In the genomic region with DNA sequence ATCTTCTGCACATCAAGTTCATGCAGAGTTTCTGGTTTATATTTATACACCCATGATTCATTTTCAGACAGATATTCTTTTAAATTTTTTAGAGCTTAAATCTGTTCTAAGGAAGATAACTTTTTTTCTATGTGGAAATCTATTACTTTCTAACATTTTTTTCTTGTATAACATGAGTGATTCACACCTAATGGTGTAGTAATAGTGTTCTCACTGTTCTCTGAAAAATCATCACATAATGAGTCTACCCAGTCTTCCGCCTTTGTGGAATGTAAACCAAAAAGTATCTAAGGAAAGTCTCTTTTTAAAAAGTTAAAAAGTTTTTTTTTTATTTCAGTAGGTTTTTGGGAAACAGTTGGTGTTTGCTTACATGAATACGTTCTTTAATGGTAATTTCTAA, we compare ENCODE assay signal across 1 cellular context.
TF ChIP-seq lines count a peak whose summit lies in the region.

No MANE protein-coding gene starts in this region.

TF ChIP-seq in IMR-90, 13 proteins besides CTCF, POLR2A, EP300 and RAD21:
- TF ChIP-seq MAFK (IDR thresholded peaks at IDR 0.05; ENCODE audit: low read depth, low read length), result no peak
- no peak for TF ChIP-seq NFE2L2 (IDR thresholded peaks at IDR 0.05; ENCODE audit: low read depth, low read length)
- TF ChIP-seq RFX5 (IDR thresholded peaks at IDR 0.05; ENCODE audit: low read depth, low read length), result no peak; the same call in 1 of the 2 replicates
- TF ChIP-seq MXI1 (IDR thresholded peaks at IDR 0.05; ENCODE audit: borderline replicate concordance, low read depth, low read length), result no peak
- TF ChIP-seq, protein P1, sequence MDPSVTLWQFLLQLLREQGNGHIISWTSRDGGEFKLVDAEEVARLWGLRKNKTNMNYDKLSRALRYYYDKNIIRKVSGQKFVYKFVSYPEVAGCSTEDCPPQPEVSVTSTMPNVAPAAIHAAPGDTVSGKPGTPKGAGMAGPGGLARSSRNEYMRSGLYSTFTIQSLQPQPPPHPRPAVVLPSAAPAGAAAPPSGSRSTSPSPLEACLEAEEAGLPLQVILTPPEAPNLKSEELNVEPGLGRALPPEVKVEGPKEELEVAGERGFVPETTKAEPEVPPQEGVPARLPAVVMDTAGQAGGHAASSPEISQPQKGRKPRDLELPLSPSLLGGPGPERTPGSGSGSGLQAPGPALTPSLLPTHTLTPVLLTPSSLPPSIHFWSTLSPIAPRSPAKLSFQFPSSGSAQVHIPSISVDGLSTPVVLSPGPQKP (IDR thresholded peaks at IDR 0.05; ENCODE audit: borderline replicate concordance, low read depth, low read length), result no peak
- TF ChIP-seq FOS (IDR thresholded peaks at IDR 0.05; ENCODE audit: low read depth, low read length), result no peak
TF ChIP-seq in IMR-90: peak in this region for 0.
